ENCODE assay signal across 9 cellular contexts in the genomic region with DNA sequence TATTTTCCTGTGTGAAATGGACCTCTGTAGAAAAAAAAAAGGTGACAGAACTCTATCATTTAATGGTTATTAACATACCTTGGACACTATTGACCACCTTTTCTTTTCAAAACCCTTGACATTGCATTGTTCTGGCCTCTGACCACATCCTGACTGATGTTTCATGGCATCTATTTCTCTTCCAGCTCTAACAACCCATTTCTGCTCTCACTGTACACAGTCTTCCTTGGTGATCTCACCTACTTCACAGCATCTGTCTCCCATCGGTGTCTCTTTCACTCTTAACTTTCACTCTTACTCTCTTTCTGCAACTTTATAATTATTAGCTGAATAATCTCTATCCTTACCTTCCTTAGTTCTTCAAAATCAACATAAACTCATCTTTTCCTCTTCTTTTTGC.
DNase-seq lines count a peak whose midpoint lies in the region; ATAC-seq and TF ChIP-seq lines count a peak whose summit lies in the region.
"Had no signal": no experiment of that assay in that cellular context is flagged by ENCODE, and none has a peak within 500 bp of the region (broad histone marks: within the 10 kb centered on the region; RNA-seq: fewer than 3 reads in every experiment).

No MANE protein-coding gene starts in this region.

- no peaks in the 10 kb centered on the region for H3K9me2 ChIP-seq in Loucy (replicated peaks; ENCODE audit: low read depth, low read length)

- H3K4me1 ChIP-seq in Loucy (ENCODE audit: insufficient read depth, low read length, poor library complexity, severe bottlenecking) (peaks cover 67% of the 10 kb centered on the region), mucosa of descending colon (ENCODE audit: low read depth) (no peaks in the 10 kb centered on the region), neural progenitor cell (peaks cover 3% of the 10 kb centered on the region)

- peaks cover 5% of the 10 kb centered on the region for H3K4me1 Mint-ChIP-seq in neural progenitor cell

- ATAC-seq in GM18861 (IDR thresholded peaks at IDR 0.05; ENCODE audit: unreplicated experiment) (peak; percentile 59), GM21619 (IDR thresholded peaks at IDR 0.05; ENCODE audit: unreplicated experiment) (peak; percentile 64), mucosa of descending colon (peak; percentile 12), HG03045 (IDR thresholded peaks at IDR 0.05; ENCODE audit: unreplicated experiment) (no peak)
- ATAC-seq: PC-3 had no signal

- H3K27me3 Mint-ChIP-seq in neural progenitor cell (ENCODE audit: insufficient read depth, low read depth): no peaks in the 10 kb centered on the region

- no peak overlapping the region for H3K4me3 Mint-ChIP-seq in neural progenitor cell

- H3K36me3 Mint-ChIP-seq in neural progenitor cell: no peaks in the 10 kb centered on the region

- no peak overlapping the region for H3K27ac ChIP-seq in neural progenitor cell

- DNase-seq in mucosa of descending colon (no peak), neural progenitor cell (ENCODE audit: low spot score) (no peak), mucosa of gallbladder (ENCODE audit: low spot score) (no peak)
- DNase-seq: PC-3 had no signal

- H3K9me3 Mint-ChIP-seq in neural progenitor cell: no peaks in the 10 kb centered on the region

- no peaks in the 10 kb centered on the region for H3K9me3 ChIP-seq in Loucy (ENCODE audit: insufficient read depth, low read depth, low read length)
- H3K9me3 ChIP-seq in mucosa of descending colon: no peaks in the 10 kb centered on the region
- no peaks in the 10 kb centered on the region for H3K9me3 ChIP-seq in neural progenitor cell (ENCODE audit: low read depth)

- TF ChIP-seq CTCF in Loucy (conservative IDR thresholded peaks at IDR 0.05; ENCODE audit: low read length) (no peak), mucosa of descending colon (IDR thresholded peaks at IDR 0.05) (no peak), neural progenitor cell (IDR thresholded peaks at IDR 0.05) (no peak)

- H3K27me3 ChIP-seq in Loucy (ENCODE audit: insufficient read depth, low read length, poor library complexity, severe bottlenecking) (no peaks in the 10 kb centered on the region), neural progenitor cell (no peaks in the 10 kb centered on the region)

- no peaks in the 10 kb centered on the region for H3K79me2 ChIP-seq in Loucy (ENCODE audit: insufficient read depth, low read length)
- H3K79me2 ChIP-seq in neural progenitor cell (ENCODE audit: low read depth): no peaks in the 10 kb centered on the region

- H2AFZ ChIP-seq in Loucy (ENCODE audit: low read length): peak overlapping the region; percentile 83
- H2AFZ ChIP-seq in neural progenitor cell (replicated peaks): no peak overlapping the region

- H3K36me3 ChIP-seq in Loucy (ENCODE audit: insufficient read depth, low read length) (no peaks in the 10 kb centered on the region), mucosa of descending colon (ENCODE audit: low read depth) (no peaks in the 10 kb centered on the region), neural progenitor cell (no peaks in the 10 kb centered on the region)

- peak overlapping the region; percentile 63 for H3K4me3 ChIP-seq in Loucy (ENCODE audit: low read length, poor library complexity, severe bottlenecking)
- no peak overlapping the region for H3K4me3 ChIP-seq in mucosa of descending colon
- no peak overlapping the region for H3K4me3 ChIP-seq in neural progenitor cell
- H3K4me3 ChIP-seq: smooth muscle cell had no signal

- H3K27ac Mint-ChIP-seq in neural progenitor cell: no peak overlapping the region

- H3K4me2 ChIP-seq in Loucy (ENCODE audit: low read depth, low read length, poor library complexity, severe bottlenecking) (peak overlapping the region; percentile 79), neural progenitor cell (no peak overlapping the region)
- H3K4me2 ChIP-seq: smooth muscle cell had no signal

- intact Hi-C loops in mucosa of descending colon (cut with DNase I, micrococcal nuclease): no loop called here

- H3K9ac ChIP-seq in Loucy (ENCODE audit: low read depth, low read length, poor library complexity, severe bottlenecking) (peak overlapping the region; percentile 64), neural progenitor cell (no peak overlapping the region)

- no peaks in the 10 kb centered on the region for H4K20me1 ChIP-seq in Loucy (ENCODE audit: insufficient read depth, low read length, poor library complexity, severe bottlenecking)
- H4K20me1 ChIP-seq in neural progenitor cell (ENCODE audit: low read depth): no peaks in the 10 kb centered on the region

- H3F3A ChIP-seq in Loucy (ENCODE audit: low read depth): no peaks in the 10 kb centered on the region
- H3F3A ChIP-seq in neural progenitor cell (ENCODE audit: low read depth): no peaks in the 10 kb centered on the region
